In the genomic region with DNA sequence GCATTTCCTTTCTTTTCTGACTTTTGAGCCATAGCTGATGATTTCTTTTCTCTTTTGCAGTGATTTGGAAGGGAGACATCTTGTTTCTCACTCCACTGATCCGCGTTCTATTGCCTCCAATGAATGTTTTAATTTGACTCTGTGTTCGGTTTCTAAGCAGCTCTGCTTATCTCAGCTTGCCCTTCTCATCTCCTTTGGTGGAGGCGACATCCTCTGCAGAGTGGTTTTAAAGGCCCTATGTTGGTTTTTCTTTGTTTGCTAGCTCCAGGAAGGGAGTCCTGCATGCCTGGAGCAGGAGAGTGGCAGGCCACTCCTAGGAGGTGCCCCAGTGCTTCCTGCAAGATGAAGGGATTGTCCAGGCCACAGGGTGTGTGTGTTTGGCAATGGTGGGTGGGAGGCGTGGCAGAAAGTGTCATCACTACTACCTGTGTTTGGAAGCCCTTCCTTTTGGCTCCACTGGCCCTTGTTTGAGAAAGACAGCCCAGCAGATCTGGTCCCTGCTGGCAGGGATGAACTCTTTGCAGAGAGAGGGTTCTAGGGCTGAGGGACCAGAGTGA, we compare ENCODE assay signal across 18 cellular contexts. TPM values are rescaled to one million over a fixed set of nuclear protein-coding genes. Genes with fewer than 3 reads are reported as not detected.
DNase-seq lines count a peak whose midpoint lies in the region; ATAC-seq and TF ChIP-seq lines count a peak whose summit lies in the region.
"Had no signal": no experiment of that assay in that cellular context is flagged by ENCODE, and none has a peak within 500 bp of the region (broad histone marks: within the 10 kb centered on the region; RNA-seq: fewer than 3 reads in every experiment).

No MANE protein-coding gene starts in this region.

- DNase-seq in cardiac septum (ENCODE audit: low spot score) (peak; percentile 17), left cardiac atrium (no peak), PC-9 (peak; percentile 56 to 72), endodermal cell (no peak), type B pancreatic cell (ENCODE audit: extremely low spot score, unreplicated experiment) (no peak), OCI-M1 (lab: John Stamatoyannopoulos, UW) (no peak)
- DNase-seq in activated effector memory CD4-positive, alpha-beta T cell treated with Interleukin-2 at 50 U/mL for 16 hours, result no peak
- DNase-seq in stimulated activated CD4-positive, alpha-beta T cell treated with anti-CD3 and anti-CD28 coated beads, Interleukin-12 subunit alpha, Interleukin-12 subunit beta, amount 100 ng/mL, for 4 hours, result no peak
- DNase-seq: activated gamma-delta T cell; body of pancreas; hippocampal formation; NCI-H1436 treated with DMSO at 0.1 percent for 48 hours; NCI-H526; stimulated activated CD4-positive, alpha-beta T cell treated with anti-CD3 and anti-CD28 coated beads, Interleukin-4, amount 100 ng/mL, for 24 hours; stimulated activated CD8-positive, alpha-beta memory T cell treated with anti-CD3 and anti-CD28 coated beads, Interleukin-4, amount 100 ng/mL, for 48 hours; WERI-Rb-1 had no signal

- H3K27me3 Mint-ChIP-seq in endodermal cell (ENCODE audit: insufficient read depth) (peaks cover 21% of the 10 kb centered on the region), type B pancreatic cell (peaks cover 23% of the 10 kb centered on the region)

- intact Hi-C loops in cardiac septum (cut with DNase I) (no loop called here), left cardiac atrium (cut with DNase I) (no loop called here), PC-9 (cut with micrococcal nuclease; ENCODE audit: unreplicated experiment) (no loop called here)

- peak overlapping the region; percentile 20 for H3K27ac Mint-ChIP-seq in endodermal cell
- peak overlapping the region; percentile 27 for H3K27ac Mint-ChIP-seq in type B pancreatic cell

- ATAC-seq in left cardiac atrium, result no peak
- ATAC-seq: body of pancreas had no signal

- H3K27me3 ChIP-seq in PC-9 (ENCODE audit: insufficient read depth, low read depth) (0 out of 2 replicates have a peak, but pooled peaks cover 15% of the 10 kb centered on the region), endodermal cell (ENCODE audit: control insufficient read depth, insufficient read depth, low read length, poor library complexity, severe bottlenecking) (peaks cover 22% of the 10 kb centered on the region)
- H3K27me3 ChIP-seq: body of pancreas had no signal

- H3K4me1 Mint-ChIP-seq in endodermal cell (peaks cover 7% of the 10 kb centered on the region), type B pancreatic cell (ENCODE audit: unreplicated experiment) (peaks cover 4% of the 10 kb centered on the region)

- H3K9me3 ChIP-seq in PC-9 (ENCODE audit: insufficient read depth, low read depth), result no peaks in the 10 kb centered on the region
- peaks cover 5% of the 10 kb centered on the region for H3K9me3 ChIP-seq in endodermal cell (ENCODE audit: control insufficient read depth, low read length)
- H3K9me3 ChIP-seq: body of pancreas, suprapubic skin had no signal

- 69 to 74% methylated on average over 4 to 5 of the region's 5 CpGs for WGBS in endodermal cell (ENCODE audit: insufficient coverage in 1 of 2, insufficient read length in 1 of 2), 2 experiments

- H3K4me3 Mint-ChIP-seq in endodermal cell (no peak overlapping the region), type B pancreatic cell (no peak overlapping the region)

- TF ChIP-seq CTCF in PC-9 (conservative IDR thresholded peaks at IDR 0.05) (no peak), endodermal cell (conservative IDR thresholded peaks at IDR 0.05) (no peak), type B pancreatic cell (conservative IDR thresholded peaks at IDR 0.05) (no peak)

- no peaks in the 10 kb centered on the region for H4K20me1 ChIP-seq in PC-9 (ENCODE audit: insufficient read depth)

- no TSS peak for BruUV-seq in PC-9 (replicated peaks; lab: Mats Ljungman, UMichigan)

- no peaks in the 10 kb centered on the region for H3K36me3 Mint-ChIP-seq in endodermal cell (ENCODE audit: low read depth)
- H3K36me3 Mint-ChIP-seq in type B pancreatic cell, result no peaks in the 10 kb centered on the region

- H3K4me1 ChIP-seq in PC-9 (replicated peaks; ENCODE audit: insufficient read depth), result peaks cover 8% of the 10 kb centered on the region; the same call in 1 of the 2 replicates
- H3K4me1 ChIP-seq in endodermal cell (ENCODE audit: control insufficient read depth, insufficient read depth, low read length), result no peaks in the 10 kb centered on the region
- H3K4me1 ChIP-seq: body of pancreas, suprapubic skin had no signal

- H3K4me2 ChIP-seq in PC-9, result 0 out of 2 replicates have a peak overlapping the region, but pooled peaks have one; percentile 11

- POLR2A ChIA-PET in PC-9 (lab: Charles Lee; ENCODE audit: unreplicated experiment), result interaction anchor here (0.7 kb wide), 1 partner anchor 69 kb away, joined by 3 read pairs; no protein-coding TSS in a partner anchor

- H3K79me2 ChIP-seq in PC-9 (ENCODE audit: low read depth), result no peaks in the 10 kb centered on the region

- H2AFZ ChIP-seq in PC-9, result no peak overlapping the region

- no peak overlapping the region for H3K9ac ChIP-seq in endodermal cell (ENCODE audit: extremely low read depth, low read length, poor library complexity, severe bottlenecking)

- no peak overlapping the region for H3K27ac ChIP-seq in PC-9
- no peak overlapping the region for H3K27ac ChIP-seq in endodermal cell (ENCODE audit: low read depth, low read length)
- H3K27ac ChIP-seq: body of pancreas, suprapubic skin, WERI-Rb-1 had no signal

- H3K9me3 Mint-ChIP-seq in endodermal cell, result peaks cover 6% of the 10 kb centered on the region
- peaks cover 4% of the 10 kb centered on the region for H3K9me3 Mint-ChIP-seq in type B pancreatic cell

- H3F3A ChIP-seq in PC-9 (ENCODE audit: insufficient read depth, low read depth), result 0 out of 2 replicates have a peak, but pooled peaks cover 4% of the 10 kb centered on the region

- H3K4me3 ChIP-seq in PC-9, result no peak overlapping the region
- H3K4me3 ChIP-seq in endodermal cell (ENCODE audit: low read length), result no peak overlapping the region
- H3K4me3 ChIP-seq: body of pancreas, suprapubic skin had no signal

- H3K9me2 ChIP-seq in PC-9 (ENCODE audit: insufficient read depth), result no peaks in the 10 kb centered on the region

- CTCF ChIA-PET in PC-9 (lab: Charles Lee), result no interaction called here

- H3K36me3 ChIP-seq in PC-9 (ENCODE audit: low read depth) (no peaks in the 10 kb centered on the region), endodermal cell (ENCODE audit: control insufficient read depth, insufficient read depth, low read length) (no peaks in the 10 kb centered on the region)
- H3K36me3 ChIP-seq: suprapubic skin, WERI-Rb-1 had no signal

RNA-seq across cellular contexts. Expression of a gene that starts 13.6 kb away (rescaled TPM):
- total RNA-seq in cardiac septum (not detected), left cardiac atrium (1 to 10 TPM; 1.3 to 2.2 TPM), PC-9 (2021) (0.30 and 0.94 TPM in 2 replicates), endodermal cell (under 1 TPM in 1 of 2 donors, not detected in 1; 0.07 TPM), type B pancreatic cell (ENCODE audit: low replicate concordance) (4.5 and 9.8 TPM in 2 replicates)
- 9.4 TPM for polyA plus RNA-seq in endodermal cell (2013, experiment 1 of 2)
- 7.4 TPM for polyA plus RNA-seq in endodermal cell (2013, experiment 2 of 2)
- total RNA-seq: osteocyte had no signal

Comparison
In these comparisons a context has a peak if more than half of its experiments do, and no peak if none do; other contexts are left out.
1. DNase-seq: peak in cardiac septum (single experiment) and PC-9 (2 of 2); none in left cardiac atrium (single experiment), endodermal cell (single experiment), type B pancreatic cell (single experiment), activated effector memory CD4-positive, alpha-beta T cell treated with Interleukin-2 at 50 U/mL for 16 hours (single experiment), OCI-M1 (single experiment) and stimulated activated CD4-positive, alpha-beta T cell treated with anti-CD3 and anti-CD28 coated beads, Interleukin-12 subunit alpha, Interleukin-12 subunit beta, amount 100 ng/mL, for 4 hours (single experiment).